35 cellular contexts compared by ENCODE assay signal in genomic region chr16:27901956-27902355, GRCh38.
"Had no signal": no experiment of that assay in that cellular context is flagged by ENCODE, and none has a peak within 500 bp of the region (broad histone marks: within the 10 kb centered on the region; RNA-seq: fewer than 3 reads in every experiment).

No MANE protein-coding gene starts in this region.

- H3K4me1 Mint-ChIP-seq: activated CD4-positive, alpha-beta memory T cell treated with anti-CD3 and anti-CD28 coated beads, Interleukin-2, amount 10 ng/mL, durations not matched to agents 7 days and 5 days; activated CD4-positive, alpha-beta T cell treated with anti-CD3 and anti-CD28 coated beads for 36 hours; activated CD4-positive, alpha-beta T cell treated with anti-CD3 and anti-CD28 coated beads, Interleukin-2, amount 10 ng/mL, durations not matched to agents 7 days and 5 days; activated CD8-positive, alpha-beta memory T cell treated with anti-CD3 and anti-CD28 coated beads, Interleukin-2, amount 10 ng/mL, durations not matched to agents 7 days and 5 days; activated naive CD8-positive, alpha-beta T cell treated with anti-CD3 and anti-CD28 coated beads for 36 hours; activated T-helper 17 cell treated with anti-CD3 and anti-CD28 coated beads, Interleukin-2, amount 50 U/mL, for 72 hours had no signal

- H3K4me3 Mint-ChIP-seq: activated CD4-positive, alpha-beta memory T cell treated with anti-CD3 and anti-CD28 coated beads, Interleukin-2, amount 10 ng/mL, durations not matched to agents 7 days and 5 days; activated CD4-positive, alpha-beta T cell treated with anti-CD3 and anti-CD28 coated beads for 36 hours; activated CD4-positive, alpha-beta T cell treated with anti-CD3 and anti-CD28 coated beads, Interleukin-2, amount 10 ng/mL, durations not matched to agents 7 days and 5 days; activated CD8-positive, alpha-beta memory T cell treated with anti-CD3 and anti-CD28 coated beads, Interleukin-2, amount 10 ng/mL, durations not matched to agents 7 days and 5 days; activated naive CD4-positive, alpha-beta T cell treated with anti-CD3 and anti-CD28 coated beads for 36 hours; activated naive CD8-positive, alpha-beta T cell treated with anti-CD3 and anti-CD28 coated beads for 36 hours; activated T-cell treated with anti-CD3 and anti-CD28 coated beads, Interleukin-2, amount 50 U/mL, for 24 hours; activated T-helper 1 cell treated with anti-CD3 and anti-CD28 coated beads, Interleukin-12 subunit alpha, Interleukin-12 subunit beta, Interleukin-2, Interleukin-4 antibody, amounts not matched to agents 30 ng/mL and 10 ng/mL and 1 ng/mL, durations not matched to agents 14 hours and 24 hours and 36 hours; activated T-helper 17 cell treated with anti-CD3 and anti-CD28 coated beads, Interleukin-2, amount 50 U/mL, for 72 hours; T-helper 1 cell treated with Interleukin-12 subunit alpha and Interleukin-12 subunit beta and Interleukin-4 antibody, amounts not matched to agents 30 μg/mL and 1 μg/mL, for 36 hours; T-helper 2 cell treated with Interferon-gamma antibody and Interleukin-4, amounts not matched to agents 5 μg/mL and 100 μg/mL, for 36 hours had no signal

- H3K36me3 Mint-ChIP-seq: activated CD8-positive, alpha-beta memory T cell treated with anti-CD3 and anti-CD28 coated beads, Interleukin-2, amount 10 ng/mL, durations not matched to agents 7 days and 5 days; activated naive CD4-positive, alpha-beta T cell treated with anti-CD3 and anti-CD28 coated beads, Interleukin-2, amount 50 U/mL, for 72 hours; activated naive CD8-positive, alpha-beta T cell treated with anti-CD3 and anti-CD28 coated beads for 36 hours had no signal

- H3K27me3 ChIP-seq: adrenal gland, body of pancreas, brain microvascular endothelial cell had no signal

- H3K9me3 ChIP-seq: adrenal gland, breast epithelium had no signal

- H3K27ac ChIP-seq: adrenal gland, body of pancreas, brain microvascular endothelial cell, breast epithelium, VCaP had no signal

- H3K4me3 ChIP-seq: adrenal gland, body of pancreas, breast epithelium had no signal

- DNase-seq: activated CD4-positive, alpha-beta memory T cell treated with anti-CD3 and anti-CD28 coated beads, Interleukin-2, amount 10 ng/mL, durations not matched to agents 7 days and 5 days; activated CD4-positive, alpha-beta T cell treated with anti-CD3 and anti-CD28 coated beads for 1 hour; activated CD4-positive, alpha-beta T cell treated with anti-CD3 and anti-CD28 coated beads for 36 hours; activated CD4-positive, alpha-beta T cell treated with anti-CD3 and anti-CD28 coated beads for 48 hours; activated CD4-positive, alpha-beta T cell treated with anti-CD3 and anti-CD28 coated beads, Interleukin-2, amount 10 ng/mL, durations not matched to agents 7 days and 5 days; activated CD4-positive, alpha-beta T cell treated with anti-CD3 and anti-CD28 coated beads, Interleukin-2, amount 50 U/mL, for 48 hours; activated CD4-positive, CD25-positive, alpha-beta regulatory T cell; activated CD8-positive, alpha-beta memory T cell treated with anti-CD3 and anti-CD28 coated beads for 24 hours; activated CD8-positive, alpha-beta memory T cell treated with anti-CD3 and anti-CD28 coated beads, Interleukin-2, amount 10 ng/mL, durations not matched to agents 7 days and 5 days; activated CD8-positive, alpha-beta memory T cell treated with anti-CD3 and anti-CD28 coated beads, Interleukin-2, amount 50 U/mL, for 48 hours; activated effector memory CD4-positive, alpha-beta T cell treated with anti-CD3 and anti-CD28 coated beads, Interleukin-2, amount 50 U/mL, for 16 hours; activated gamma-delta T cell treated with Interleukin-2 at 50 U/mL for 16 hours; activated naive CD4-positive, alpha-beta T cell; activated naive CD4-positive, alpha-beta T cell treated with anti-CD3 and anti-CD28 coated beads for 36 hours; activated naive CD4-positive, alpha-beta T cell treated with anti-CD3 and anti-CD28 coated beads, Interleukin-2, amount 50 U/mL, for 16 hours; activated naive CD8-positive, alpha-beta T cell treated with anti-CD3 and anti-CD28 coated beads for 36 hours; activated T-cell treated with anti-CD3 and anti-CD28 coated beads, Interleukin-2, amount 50 U/mL, for 24 hours; activated T-cell treated with anti-CD3 and anti-CD28 coated beads, Interleukin-2, amount 50 U/mL, for 48 hours; adrenal gland; amniotic stem cell; aorta; body of pancreas; brain microvascular endothelial cell; central memory CD4-positive, alpha-beta T cell; T-helper 1 cell; T-helper 2 cell; T-helper 9 cell had no signal

- H3K9me3 Mint-ChIP-seq: activated CD4-positive, alpha-beta memory T cell treated with anti-CD3 and anti-CD28 coated beads, Interleukin-2, amount 10 ng/mL, durations not matched to agents 7 days and 5 days; activated CD4-positive, alpha-beta T cell treated with anti-CD3 and anti-CD28 coated beads, Interleukin-2, amount 10 ng/mL, durations not matched to agents 7 days and 5 days; activated naive CD4-positive, alpha-beta T cell treated with anti-CD3 and anti-CD28 coated beads for 36 hours; activated naive CD4-positive, alpha-beta T cell treated with anti-CD3 and anti-CD28 coated beads, Interleukin-2, amount 50 U/mL, for 72 hours; activated T-cell treated with anti-CD3 and anti-CD28 coated beads, Interleukin-2, amount 50 U/mL, for 24 hours; activated T-helper 1 cell treated with anti-CD3 and anti-CD28 coated beads, Interleukin-12 subunit alpha, Interleukin-12 subunit beta, Interleukin-2, Interleukin-4 antibody, amounts not matched to agents 30 ng/mL and 10 ng/mL and 1 ng/mL, durations not matched to agents 14 hours and 24 hours and 36 hours; activated T-helper 17 cell treated with anti-CD3 and anti-CD28 coated beads, Interleukin-2, amount 50 U/mL, for 72 hours; T-helper 1 cell treated with Interleukin-12 subunit alpha and Interleukin-12 subunit beta and Interleukin-4 antibody, amounts not matched to agents 30 μg/mL and 1 μg/mL, for 36 hours; T-helper 2 cell treated with Interferon-gamma antibody and Interleukin-4, amounts not matched to agents 5 μg/mL and 100 μg/mL, for 36 hours had no signal

- H3K27me3 Mint-ChIP-seq: activated CD4-positive, alpha-beta T cell treated with anti-CD3 and anti-CD28 coated beads, Interleukin-2, amount 10 ng/mL, durations not matched to agents 7 days and 5 days; activated CD8-positive, alpha-beta memory T cell treated with anti-CD3 and anti-CD28 coated beads, Interleukin-2, amount 10 ng/mL, durations not matched to agents 7 days and 5 days had no signal

- H3K4me1 ChIP-seq: adrenal gland, body of pancreas, breast epithelium had no signal

- H3K36me3 ChIP-seq: adrenal gland, brain microvascular endothelial cell, breast epithelium had no signal

- ATAC-seq: activated CD4-positive, alpha-beta T cell treated with anti-CD3 and anti-CD28 coated beads for 36 hours; activated CD4-positive, CD25-positive, alpha-beta regulatory T cell treated with anti-CD3 and anti-CD28 coated beads, Interleukin-2, amount 50 U/mL, for 24 hours; activated CD8-positive, alpha-beta memory T cell treated with anti-CD3 and anti-CD28 coated beads, Interleukin-2, amount 10 ng/mL, durations not matched to agents 7 days and 5 days; activated naive CD4-positive, alpha-beta T cell treated with anti-CD3 and anti-CD28 coated beads, Interleukin-2, amount 50 U/mL, for 72 hours; activated T-helper 17 cell treated with anti-CD3 and anti-CD28 coated beads, Interleukin-2, amount 50 U/mL, for 72 hours; body of pancreas had no signal

- H3K27ac Mint-ChIP-seq: activated CD4-positive, alpha-beta memory T cell treated with anti-CD3 and anti-CD28 coated beads, Interleukin-2, amount 10 ng/mL, durations not matched to agents 7 days and 5 days; activated CD4-positive, alpha-beta T cell treated with anti-CD3 and anti-CD28 coated beads for 36 hours; activated CD4-positive, alpha-beta T cell treated with anti-CD3 and anti-CD28 coated beads, Interleukin-2, amount 10 ng/mL, durations not matched to agents 7 days and 5 days; activated CD8-positive, alpha-beta memory T cell treated with anti-CD3 and anti-CD28 coated beads, Interleukin-2, amount 10 ng/mL, durations not matched to agents 7 days and 5 days; activated naive CD4-positive, alpha-beta T cell treated with anti-CD3 and anti-CD28 coated beads for 36 hours; activated naive CD4-positive, alpha-beta T cell treated with anti-CD3 and anti-CD28 coated beads, Interleukin-2, amount 50 U/mL, for 72 hours; activated naive CD8-positive, alpha-beta T cell treated with anti-CD3 and anti-CD28 coated beads for 36 hours; activated T-cell treated with anti-CD3 and anti-CD28 coated beads, Interleukin-2, amount 50 U/mL, for 24 hours; activated T-helper 1 cell treated with anti-CD3 and anti-CD28 coated beads, Interleukin-12 subunit alpha, Interleukin-12 subunit beta, Interleukin-2, Interleukin-4 antibody, amounts not matched to agents 30 ng/mL and 10 ng/mL and 1 ng/mL, durations not matched to agents 14 hours and 24 hours and 36 hours; activated T-helper 17 cell treated with anti-CD3 and anti-CD28 coated beads, Interleukin-2, amount 50 U/mL, for 72 hours; T-helper 1 cell treated with Interleukin-12 subunit alpha and Interleukin-12 subunit beta and Interleukin-4 antibody, amounts not matched to agents 30 μg/mL and 1 μg/mL, for 36 hours; T-helper 2 cell treated with Interferon-gamma antibody and Interleukin-4, amounts not matched to agents 5 μg/mL and 100 μg/mL, for 36 hours had no signal
